In genomic region chr6:5133943-5134342, GRCh38 we compare ENCODE assay signal across 21 cellular contexts. TPM values are rescaled to one million over a fixed set of nuclear protein-coding genes. Genes with fewer than 3 reads are reported as not detected.
DNase-seq lines count a peak whose midpoint lies in the region; ATAC-seq and TF ChIP-seq lines count a peak whose summit lies in the region.
"Had no signal": no experiment of that assay in that cellular context is flagged by ENCODE, and none has a peak within 500 bp of the region (broad histone marks: within the 10 kb centered on the region; RNA-seq: fewer than 3 reads in every experiment).

No MANE protein-coding gene starts in this region.

- H3K27ac ChIP-seq in BLaER1 treated with 17β-estradiol and CSF1 and Interleukin-3, amounts not matched to agents 10 nM and 100 nM = peak overlapping the region in 5 of 11 experiments; percentile 68 to 83 (median 79); a peak in 5 of 22 replicates
- H3K27ac ChIP-seq: HL-60 had no signal

- peak overlapping the region in 10 of 11 experiments; percentile 62 to 96 (median 88); a peak in 17 of 22 replicates for H3K4me2 ChIP-seq in BLaER1 treated with 17β-estradiol and CSF1 and Interleukin-3, amounts not matched to agents 10 nM and 100 nM
- H3K4me2 ChIP-seq: SK-N-SH had no signal

- intact Hi-C loops in mucosa of descending colon (cut with DNase I, micrococcal nuclease) = no loop called here
- intact Hi-C loops in posterior cingulate gyrus (cut with DNase I) = loop anchor here (5.0 kb wide), 1 partner anchor 47 kb away; the partner anchor contains the start of gene PPP1R3G

- peaks cover 0 to 9% (median 0%) of the 10 kb centered on the region in 11 experiments; a peak in 2 of 22 replicates for H3K36me3 ChIP-seq in BLaER1 treated with 17β-estradiol and CSF1 and Interleukin-3, amounts not matched to agents 10 nM and 100 nM
- no peaks in the 10 kb centered on the region for H3K36me3 ChIP-seq in mucosa of descending colon (ENCODE audit: low read depth)

- peaks cover 43 to 83% (median 69%) of the 10 kb centered on the region in 10 experiments for H3K4me1 ChIP-seq in BLaER1 treated with 17β-estradiol and CSF1 and Interleukin-3, amounts not matched to agents 10 nM and 100 nM
- H3K4me1 ChIP-seq in mucosa of descending colon (ENCODE audit: low read depth) = no peaks in the 10 kb centered on the region

- peak; percentile 85 for ATAC-seq in mucosa of descending colon

- TF ChIP-seq CTCF in LNCaP clone FGC (IDR thresholded peaks at IDR 0.05; ENCODE audit: control insufficient read depth, extremely low read depth, insufficient read depth) = no peak
- no peak for TF ChIP-seq CTCF in epithelial cell of esophagus (IDR thresholded peaks at IDR 0.05; ENCODE audit: insufficient read depth, low read depth, low read length, missing control alignments)
- TF ChIP-seq CTCF in mucosa of descending colon (IDR thresholded peaks at IDR 0.05) = no peak

- H3K4me3 ChIP-seq in BLaER1 treated with 17β-estradiol and CSF1 and Interleukin-3, amounts not matched to agents 10 nM and 100 nM = no peak overlapping the region
- no peak overlapping the region for H3K4me3 ChIP-seq in LNCaP clone FGC (ENCODE audit: low read depth, low read length)
- no peak overlapping the region for H3K4me3 ChIP-seq in epithelial cell of esophagus (ENCODE audit: low read length)
- H3K4me3 ChIP-seq in mucosa of descending colon = no peak overlapping the region

- H3K9ac ChIP-seq in BLaER1 treated with 17β-estradiol and CSF1 and Interleukin-3, amounts not matched to agents 10 nM and 100 nM = no peak overlapping the region
- H3K9ac ChIP-seq: SK-N-SH had no signal

- H4K20me1 ChIP-seq in BLaER1 treated with 17β-estradiol and CSF1 and Interleukin-3, amounts not matched to agents 10 nM and 100 nM = peaks cover 0 to under 1% (median 0%) of the 10 kb centered on the region in 11 experiments; a peak in 2 of 22 replicates

- H3K27me3 ChIP-seq in BLaER1 treated with 17β-estradiol and CSF1 and Interleukin-3, amounts not matched to agents 10 nM and 100 nM = no peaks in the 10 kb centered on the region

- peaks cover 0 to 21% (median 10%) of the 10 kb centered on the region in 11 experiments; a peak in 13 of 22 replicates for H3K9me3 ChIP-seq in BLaER1 treated with 17β-estradiol and CSF1 and Interleukin-3, amounts not matched to agents 10 nM and 100 nM (replicated peaks in 1 of 11)
- H3K9me3 ChIP-seq in mucosa of descending colon = no peaks in the 10 kb centered on the region
- H3K9me3 ChIP-seq: SK-N-SH had no signal

- DNase-seq in LNCaP clone FGC (ENCODE audit: low read depth) (peak; percentile 65), epithelial cell of esophagus (ENCODE audit: low read depth) (peak; percentile 73), mucosa of descending colon (peak in 1 of 3 donors; percentile 20), NCI-H2029 (lab: John Stamatoyannopoulos, UW) (no peak), posterior cingulate gyrus (no peak), NCI-H146 treated with DMSO at 0.1 percent for 48 hours (lab: John Stamatoyannopoulos, UW; ENCODE audit: unreplicated experiment) (no peak)
- DNase-seq: C1 segment of cervical spinal cord; CD4-positive, alpha-beta memory T cell; COR-L47; DMS53; HCEC 1CT; Kasumi-1; NCI-H1694 treated with DMSO at 0.1 percent for 48 hours; NCI-H2171 treated with DMSO at 0.1 percent for 48 hours; NCI-H345; NCI-H510A treated with DMSO at 0.1 percent for 48 hours; NCI-H774; SK-N-SH; SW 1271 had no signal

RNA-seq across cellular contexts. Expression of gene PPP1R3G, which starts 48.8 kb away (rescaled TPM):
- total RNA-seq in mucosa of descending colon = 1 to 10 TPM in 1 of 3 donors, under 1 TPM in 2; 0.46 to 2.8 (median 0.55) TPM
- total RNA-seq: CD4-positive, alpha-beta memory T cell had no signal

Comparison
In these comparisons a context has a peak if more than half of its experiments do, and no peak if none do; other contexts are left out.
1. DNase-seq: peak in LNCaP clone FGC (single experiment) and epithelial cell of esophagus (single experiment); none in NCI-H2029 (single experiment), posterior cingulate gyrus (0 of 10) and NCI-H146 treated with DMSO at 0.1 percent for 48 hours (single experiment).